In genomic region chr11:79708319-79708928, GRCh38 we compare ENCODE assay signal across 8 cellular contexts.
A peak's percentile ranks its signal among the peaks of the same experiment; 100 is the strongest.
DNase-seq lines count a peak whose midpoint lies in the region; ATAC-seq and TF ChIP-seq lines count a peak whose summit lies in the region.

No MANE protein-coding gene starts in this region.

- ATAC-seq in aorta (ENCODE audit: low FRiP score): no peak

- no peak overlapping the region for H3K27ac ChIP-seq in KMS-11
- H3K27ac ChIP-seq in hepatocyte: no peak overlapping the region
- H3K27ac ChIP-seq in aorta (ENCODE audit: low read depth in 1 of 2, low read length in 2 of 2): no peak overlapping the region

- no peak overlapping the region for H3K4me2 ChIP-seq in KMS-11
- no peak overlapping the region for H3K4me2 ChIP-seq in hepatocyte

- no peaks in the 10 kb centered on the region for H4K20me1 ChIP-seq in KMS-11 (ENCODE audit: insufficient read depth)
- H4K20me1 ChIP-seq in hepatocyte (ENCODE audit: insufficient read depth, poor library complexity, severe bottlenecking): no peaks in the 10 kb centered on the region

- DNase-seq in DMS53 (lab: John Stamatoyannopoulos, UW) (peak; percentile 95), GM20000 (ENCODE audit: low spot score) (peak; percentile 33), RPMI8226 (peak; percentile 52), hepatocyte (ENCODE audit: low spot score) (peak; percentile 63), GM19240 (ENCODE audit: insufficient read length, low spot score) (no peak), aorta (no peak), 8988T (no peak)

- peaks cover 5% of the 10 kb centered on the region for H3K9me3 ChIP-seq in hepatocyte (ENCODE audit: low read depth)
- peaks cover 4% of the 10 kb centered on the region for H3K9me3 ChIP-seq in aorta (ENCODE audit: control insufficient read depth, low read length)

- H3K27me3 ChIP-seq in KMS-11 (ENCODE audit: insufficient read depth, low read depth) (no peaks in the 10 kb centered on the region), hepatocyte (no peaks in the 10 kb centered on the region), aorta (ENCODE audit: control insufficient read depth in 1 of 2, insufficient read depth in 2 of 2, low read length in 1 of 2) (no peaks in the 10 kb centered on the region)

- whole genome bisulfite sequencing in hepatocyte (ENCODE audit: low lambda C conversion rate, missing lambda C conversion rate): 59% methylated on average over 10 of the region's 10 CpGs
- 68 to 69% methylated on average over 10 of the region's 10 CpGs for WGBS in aorta, 2 donors

- no peaks in the 10 kb centered on the region for H3K9me2 ChIP-seq in hepatocyte (replicated peaks; ENCODE audit: insufficient read depth)

- no peak overlapping the region for H3K9ac ChIP-seq in KMS-11

- H2AFZ ChIP-seq in KMS-11 (ENCODE audit: low read depth): no peak overlapping the region; the same call in 1 of the 2 replicates
- H2AFZ ChIP-seq in hepatocyte: no peak overlapping the region

- TF ChIP-seq CTCF in GM20000 (IDR thresholded peaks at IDR 0.05; ENCODE audit: extremely low read depth, missing control alignments) (peak; percentile 29), KMS-11 (conservative IDR thresholded peaks at IDR 0.05; ENCODE audit: low read depth, low read length) (peak; percentile 67), hepatocyte (IDR thresholded peaks at IDR 0.05; ENCODE audit: poor library complexity) (peak; percentile 56)

- intact Hi-C loops in aorta (cut with DNase I): no loop called here

- H3K4me1 ChIP-seq in KMS-11 (ENCODE audit: low read depth, poor library complexity, severe bottlenecking) (no peaks in the 10 kb centered on the region), hepatocyte (ENCODE audit: insufficient read depth) (no peaks in the 10 kb centered on the region), aorta (ENCODE audit: control insufficient read depth in 1 of 2, insufficient read depth in 2 of 2, low read length in 2 of 2) (no peaks in the 10 kb centered on the region)

- H3K4me3 ChIP-seq in KMS-11 (IDR thresholded peaks at IDR 0.05; ENCODE audit: insufficient read depth, low read depth, low read length) (no peak overlapping the region), hepatocyte (no peak overlapping the region), aorta (ENCODE audit: low read length in 2 of 2) (no peak overlapping the region)

- H3K36me3 ChIP-seq in KMS-11 (ENCODE audit: insufficient read depth) (no peaks in the 10 kb centered on the region), hepatocyte (replicated peaks; ENCODE audit: insufficient read depth, low read depth) (no peaks in the 10 kb centered on the region), aorta (ENCODE audit: control insufficient read depth in 1 of 2, insufficient read depth in 2 of 2, low read length in 1 of 2) (no peaks in the 10 kb centered on the region)

- no peaks in the 10 kb centered on the region for H3K79me2 ChIP-seq in KMS-11 (ENCODE audit: insufficient read depth, low read depth)
- H3K79me2 ChIP-seq in hepatocyte: no peaks in the 10 kb centered on the region

Comparison
In these comparisons a context has a peak if more than half of its experiments do, and no peak if none do; other contexts are left out.
1. DNase-seq: peak in DMS53 (single experiment), GM20000 (single experiment), RPMI8226 (single experiment) and hepatocyte (single experiment); none in GM19240 (single experiment), aorta (0 of 2) and 8988T (single experiment).
2. Peak in every context shown above with its lines, with median percentiles within 50 percentile points of each other: CTCF ChIP-seq.